ENCODE assay signal across 1 cellular context in genomic region chr1:112955678-112956502, GRCh38.
A peak's percentile ranks its signal among the peaks of the same experiment; 100 is the strongest.
TF ChIP-seq lines count a peak whose summit lies in the region.

Gene SLC16A1 (minus strand): TSS chr1:112956196. CDS start chr1:112929308, 26,888 bp downstream.

TF ChIP-seq in HepG2, 621 proteins besides CTCF, POLR2A, EP300 and RAD21 (continued from another document and continues in another):
- TF ChIP-seq ZNF564 (CRISPR knock-in tag; IDR thresholded peaks at IDR 0.05) (peak; percentile 70; the same call in 1 of the 2 replicates), ZNF570 (CRISPR knock-in tag; IDR thresholded peaks at IDR 0.05; ENCODE audit: borderline replicate concordance) (peak; percentile 82; the same call in 1 of the 2 replicates), E2F5 (CRISPR knock-in tag; conservative IDR thresholded peaks at IDR 0.05) (peak; percentile 81; the same call in 1 of the 2 replicates), ESRRA (CRISPR knock-in tag; IDR thresholded peaks at IDR 0.05; ENCODE audit: low read depth) (peak; percentile 47; the same call in 1 of the 2 replicates), SMARCE1 (IDR thresholded peaks at IDR 0.05; ENCODE audit: borderline replicate concordance) (no peak), CBX1 (IDR thresholded peaks at IDR 0.05; ENCODE audit: low read depth) (peak; percentile 51), TAF1 (CRISPR knock-in tag; IDR thresholded peaks at IDR 0.05) (peak; percentile 87), ZNF317 (CRISPR knock-in tag; IDR thresholded peaks at IDR 0.05) (peak; percentile 78; the same call in 1 of the 2 replicates), SKIL (CRISPR knock-in tag; IDR thresholded peaks at IDR 0.05; ENCODE audit: borderline replicate concordance) (peak; percentile 78), ZNF414 (CRISPR knock-in tag; IDR thresholded peaks at IDR 0.05) (peak; percentile 76; the same call in 1 of the 2 replicates), THAP11 (CRISPR knock-in tag; IDR thresholded peaks at IDR 0.05) (peak; percentile 48), GZF1 (CRISPR knock-in tag; IDR thresholded peaks at IDR 0.05) (peak; percentile 69; the same call in 1 of the 2 replicates), HES4 (CRISPR knock-in tag; IDR thresholded peaks at IDR 0.05; ENCODE audit: borderline replicate concordance) (peak; percentile 4; the same call in 1 of the 2 replicates), KDM3A (CRISPR knock-in tag; IDR thresholded peaks at IDR 0.05; ENCODE audit: low read depth) (peak; percentile 70; the same call in 1 of the 2 replicates), ZNF770 (CRISPR knock-in tag; IDR thresholded peaks at IDR 0.05) (0 out of 2 replicates have a peak, but pooled peaks have one; percentile 33), KDM1A (CRISPR knock-in tag; IDR thresholded peaks at IDR 0.05) (no peak), MXD4 (CRISPR knock-in tag; IDR thresholded peaks at IDR 0.05) (peak; percentile 93), ZBTB1 (CRISPR knock-in tag; IDR thresholded peaks at IDR 0.05; ENCODE audit: borderline replicate concordance) (no peak), FOXM1 (CRISPR knock-in tag; IDR thresholded peaks at IDR 0.05) (0 out of 2 replicates have a peak, but pooled peaks have one; percentile 54), ZSCAN21 (CRISPR knock-in tag; IDR thresholded peaks at IDR 0.05; ENCODE audit: borderline replicate concordance) (peak; percentile 63; the same call in 1 of the 2 replicates), ARID5B (CRISPR knock-in tag; IDR thresholded peaks at IDR 0.05) (peak; percentile 1; the same call in 1 of the 2 replicates), ATF7-NPFF (CRISPR knock-in tag; IDR thresholded peaks at IDR 0.05; ENCODE audit: low read depth) (peak; percentile 92), ZBTB39 (CRISPR knock-in tag; IDR thresholded peaks at IDR 0.05) (peak; percentile 87), ZNF562 (CRISPR knock-in tag; IDR thresholded peaks at IDR 0.05; ENCODE audit: borderline replicate concordance) (no peak), SAP130 (CRISPR knock-in tag; IDR thresholded peaks at IDR 0.05; ENCODE audit: low read depth) (peak; percentile 82), ZNF792 (CRISPR knock-in tag; IDR thresholded peaks at IDR 0.05) (peak; percentile 66; the same call in 1 of the 2 replicates), HNF4G (IDR thresholded peaks at IDR 0.05; ENCODE audit: borderline replicate concordance, low read depth, low read length) (0 out of 2 replicates have a peak, but pooled peaks have one; percentile 20), HNF4G (CRISPR knock-in tag; IDR thresholded peaks at IDR 0.05; ENCODE audit: borderline replicate concordance, low read depth) (no peak), ZNF10 (CRISPR knock-in tag; IDR thresholded peaks at IDR 0.05; ENCODE audit: borderline replicate concordance, low read depth) (no peak), ZNF777 (CRISPR knock-in tag; IDR thresholded peaks at IDR 0.05) (peak; percentile 71), ZNF546 (CRISPR knock-in tag; conservative IDR thresholded peaks at IDR 0.05) (peak; percentile 62; the same call in 1 of the 2 replicates), TCF7 (IDR thresholded peaks at IDR 0.05; ENCODE audit: low read depth) (no peak), ZNF678 (CRISPR knock-in tag; IDR thresholded peaks at IDR 0.05) (peak; percentile 49), ARNTL (CRISPR knock-in tag; IDR thresholded peaks at IDR 0.05) (peak; percentile 96), ZNF503 (CRISPR knock-in tag; IDR thresholded peaks at IDR 0.05) (no peak), THAP8 (CRISPR knock-in tag; IDR thresholded peaks at IDR 0.05; ENCODE audit: borderline replicate concordance) (no peak; the same call in 1 of the 2 replicates), YY1 (IDR thresholded peaks at IDR 0.05; ENCODE audit: insufficient read depth, insufficient replicate concordance, low read depth, low read length) (peak; percentile 33), RBFOX2 (IDR thresholded peaks at IDR 0.05; ENCODE audit: low read depth, low read length) (peak; percentile 99), ZNF251 (CRISPR knock-in tag; IDR thresholded peaks at IDR 0.05) (0 out of 2 replicates have a peak, but pooled peaks have one; percentile 59), ELF3 (CRISPR knock-in tag; IDR thresholded peaks at IDR 0.05) (peak; percentile 47), FOXP1 (IDR thresholded peaks at IDR 0.05) (no peak), FOXP1 (CRISPR knock-in tag; IDR thresholded peaks at IDR 0.05) (peak; percentile 24; the same call in 1 of the 2 replicates), CREB3 (CRISPR knock-in tag; IDR thresholded peaks at IDR 0.05) (0 out of 2 replicates have a peak, but pooled peaks have one; percentile 26), KDM4B (CRISPR knock-in tag; IDR thresholded peaks at IDR 0.05) (peak; percentile 70; the same call in 1 of the 2 replicates), ZNF576 (CRISPR knock-in tag; IDR thresholded peaks at IDR 0.05) (peak; percentile 89; the same call in 1 of the 2 replicates)
